Comparison of ENCODE assay signal across 15 cellular contexts in the genomic region with DNA sequence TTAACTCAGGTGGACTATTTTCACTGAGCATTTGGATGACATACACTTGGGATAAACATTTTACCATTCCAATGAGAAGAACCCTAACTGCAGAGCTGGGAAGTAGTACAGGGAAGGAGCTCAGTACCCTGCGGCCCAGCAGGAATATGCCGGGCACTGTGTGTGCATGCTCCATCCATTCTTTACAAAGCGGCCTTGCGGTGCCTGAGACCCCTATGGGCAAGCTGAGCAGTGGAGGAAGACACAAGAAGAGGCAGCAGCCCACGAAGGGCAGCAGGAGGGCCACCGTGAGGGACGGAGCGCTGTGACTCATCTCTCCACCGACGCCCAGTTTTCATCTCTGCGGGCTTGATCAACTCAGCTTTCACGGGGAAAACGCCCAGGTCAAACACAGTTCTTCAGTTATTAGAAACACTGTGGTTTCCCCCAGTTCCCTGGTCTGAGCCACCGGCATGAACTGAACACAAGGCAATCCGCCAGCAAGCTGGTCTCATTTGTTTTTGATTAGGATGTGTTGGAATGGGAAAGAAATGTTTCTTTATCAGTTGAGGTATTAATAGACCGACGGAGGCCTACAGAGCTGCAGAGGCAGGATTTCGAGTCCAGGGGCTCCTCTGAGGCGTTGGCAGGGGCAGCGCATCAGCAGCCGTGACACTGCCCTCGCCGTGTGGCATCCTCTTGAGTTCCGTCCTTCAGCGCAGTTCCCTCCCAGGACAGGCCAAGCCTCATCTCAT. TPM values are rescaled to one million over a fixed set of nuclear protein-coding genes. Genes with fewer than 3 reads are reported as not detected.
DNase-seq lines count a peak whose midpoint lies in the region; ATAC-seq, FAIRE-seq and TF ChIP-seq lines count a peak whose summit lies in the region.
"Had no signal": no experiment of that assay in that cellular context is flagged by ENCODE, and none has a peak within 500 bp of the region (broad histone marks: within the 10 kb centered on the region; RNA-seq: fewer than 3 reads in every experiment).

No MANE protein-coding gene starts in this region.

- H3K79me2 ChIP-seq in K562 (ENCODE audit: control insufficient read depth, insufficient read depth, low read length): no peaks in the 10 kb centered on the region
- no peaks in the 10 kb centered on the region for H3K79me2 ChIP-seq in osteoblast (ENCODE audit: insufficient read depth, low read length)

- no peak for FAIRE-seq in K562 (lab: Jason Lieb, UNC)
- FAIRE-seq: A204.1 had no signal

- H3K4me3 Mint-ChIP-seq in T-helper 1 cell treated with Interleukin-12 subunit alpha and Interleukin-12 subunit beta and Interleukin-4 antibody, amounts not matched to agents 30 μg/mL and 1 μg/mL, for 36 hours: no peak overlapping the region
- peak overlapping the region; percentile 51; the same call in 1 of the 2 replicates for H3K4me3 Mint-ChIP-seq in HFFc6
- H3K4me3 Mint-ChIP-seq: memory B cell had no signal

- in situ Hi-C loops in K562 (cut with MboI): no loop called here

- no peak for TF ChIP-seq EP300 in K562 (IDR thresholded peaks at IDR 0.05; ENCODE audit: low read length)

- H3K27ac Mint-ChIP-seq in T-helper 1 cell treated with Interleukin-12 subunit alpha and Interleukin-12 subunit beta and Interleukin-4 antibody, amounts not matched to agents 30 μg/mL and 1 μg/mL, for 36 hours: peak overlapping the region; percentile 14
- no peak overlapping the region for H3K27ac Mint-ChIP-seq in HFFc6
- H3K27ac Mint-ChIP-seq: memory B cell had no signal

- no peaks in the 10 kb centered on the region for H3K27me3 Mint-ChIP-seq in T-helper 1 cell treated with Interleukin-12 subunit alpha and Interleukin-12 subunit beta and Interleukin-4 antibody, amounts not matched to agents 30 μg/mL and 1 μg/mL, for 36 hours (ENCODE audit: low read depth)
- H3K27me3 Mint-ChIP-seq in HFFc6 (ENCODE audit: insufficient read depth): peaks cover 15% of the 10 kb centered on the region
- H3K27me3 Mint-ChIP-seq: memory B cell had no signal

- H3K4me1 ChIP-seq in K562 (replicated peaks in 1 of 2; ENCODE audit: control insufficient read depth in 2 of 2, insufficient read depth in 2 of 2, low read length in 2 of 2): peaks cover 0 to 7% of the 10 kb centered on the region in 2 experiments; a peak in 2 of 5 replicates
- H3K4me1 ChIP-seq in osteoblast (ENCODE audit: insufficient read depth, low read length): peaks cover 5% of the 10 kb centered on the region
- H3K4me1 ChIP-seq: upper lobe of left lung had no signal

- H3K9ac ChIP-seq in K562 (ENCODE audit: insufficient read depth in 1 of 2, low read depth in 2 of 2, low read length in 2 of 2): no peak overlapping the region; a peak in 1 of 4 replicates

- H3K27ac ChIP-seq in K562 (ENCODE audit: extremely low read depth, low read depth, low read length) (no peak overlapping the region), osteoblast (ENCODE audit: low read depth, low read length) (no peak overlapping the region)
- H3K27ac ChIP-seq: epithelial cell of prostate, upper lobe of left lung had no signal

- 8% methylated on average over 24 of the region's 25 CpGs for WGBS in K562 (ENCODE audit: insufficient coverage, low coverage, missing lambda C conversion rate)

- TF ChIP-seq RAD21 in K562 (CRISPR knock-in tag; conservative IDR thresholded peaks at IDR 0.05 in 1 of 2, IDR thresholded peaks at IDR 0.05 in 1 of 2): no peak

- H4K20me1 ChIP-seq in K562 (replicated peaks; ENCODE audit: control insufficient read depth, insufficient read depth, low read length) (no peaks in the 10 kb centered on the region), osteoblast (ENCODE audit: insufficient read depth, low read length) (no peaks in the 10 kb centered on the region)

- no TSS peak for BruUV-seq in K562 (replicated peaks; lab: Mats Ljungman, UMichigan)

- H3K4me1 Mint-ChIP-seq in T-helper 1 cell treated with Interleukin-12 subunit alpha and Interleukin-12 subunit beta and Interleukin-4 antibody, amounts not matched to agents 30 μg/mL and 1 μg/mL, for 36 hours (ENCODE audit: low read depth): peaks cover 35% of the 10 kb centered on the region
- H3K4me1 Mint-ChIP-seq in HFFc6 (ENCODE audit: low read depth): peaks cover 13% of the 10 kb centered on the region

- H3K4me2 ChIP-seq in K562 (ENCODE audit: insufficient read depth, low read length) (no peak overlapping the region), osteoblast (ENCODE audit: insufficient read depth, low read length) (no peak overlapping the region)

- H2AFZ ChIP-seq in K562 (ENCODE audit: low read depth, low read length) (no peak overlapping the region), osteoblast (ENCODE audit: low read length) (peak overlapping the region; percentile 15)

- intact Hi-C loops in K562 (cut with micrococcal nuclease): no loop called here

- H3K4me3 ChIP-seq in K562 (no peak overlapping the region), osteoblast (ENCODE audit: insufficient read depth, low read length) (no peak overlapping the region)
- H3K4me3 ChIP-seq: upper lobe of left lung had no signal

- TF ChIP-seq POLR2A in K562 (conservative IDR thresholded peaks at IDR 0.05): no peak

- H3K9me3 Mint-ChIP-seq in T-helper 1 cell treated with Interleukin-12 subunit alpha and Interleukin-12 subunit beta and Interleukin-4 antibody, amounts not matched to agents 30 μg/mL and 1 μg/mL, for 36 hours: no peaks in the 10 kb centered on the region
- peaks cover 4% of the 10 kb centered on the region; the same call in 1 of the 2 replicates for H3K9me3 Mint-ChIP-seq in HFFc6
- H3K9me3 Mint-ChIP-seq: memory B cell had no signal

- H3K9me3 ChIP-seq in K562 (replicated peaks; ENCODE audit: control insufficient read depth, insufficient read depth, low read depth, low read length) (no peaks in the 10 kb centered on the region), osteoblast (ENCODE audit: low read depth, low read length) (no peaks in the 10 kb centered on the region)
- H3K9me3 ChIP-seq: upper lobe of left lung had no signal

- TF ChIP-seq CTCF in HFFc6 (IDR thresholded peaks at IDR 0.05): no peak
- TF ChIP-seq CTCF in K562 (IDR thresholded peaks at IDR 0.05 in 2 of 3, conservative IDR thresholded peaks at IDR 0.05 in 1 of 3; ENCODE audit: insufficient read depth in 2 of 3, low read depth in 1 of 3, low read length in 3 of 3): no peak
- no peak for TF ChIP-seq CTCF in osteoblast (IDR thresholded peaks at IDR 0.05; ENCODE audit: extremely low read depth, low read depth, low read length)

- CTCF ChIA-PET in K562 (lab: Yijun Ruan, JAX; ENCODE audit: low intra/inter-chr PET ratio): no interaction called here

- no peak for DNase-seq in T-helper 1 cell
- DNase-seq in HFFc6: peak; percentile 15
- DNase-seq in K562 (ENCODE audit: extremely low read depth in 1 of 4, low spot score in 3 of 4): peak in 1 of 4 experiments; percentile 20
- no peak for DNase-seq in osteoblast (ENCODE audit: insufficient read length, low spot score, missing footprints)
- DNase-seq in activated T-cell treated with anti-CD3 and anti-CD28 coated beads for 4 hours: no peak
- DNase-seq: activated CD4-positive, alpha-beta T cell treated with anti-CD3 and anti-CD28 coated beads for 4 hours; cerebellar nuclear complex had no signal

- H3K27me3 ChIP-seq in K562 (ENCODE audit: control insufficient read depth in 2 of 2, insufficient read depth in 2 of 2, low read length in 2 of 2): peaks cover 38 to 73% of the 10 kb centered on the region in 2 experiments
- H3K27me3 ChIP-seq in osteoblast (ENCODE audit: insufficient read depth, low read length): peaks cover 15% of the 10 kb centered on the region
- H3K27me3 ChIP-seq: upper lobe of left lung had no signal

- ATAC-seq in K562 (peak; percentile 38), GM18502 (IDR thresholded peaks at IDR 0.05; ENCODE audit: poor library complexity, unreplicated experiment) (no peak), GM21717 (IDR thresholded peaks at IDR 0.05; ENCODE audit: unreplicated experiment) (no peak)

- POLR2A ChIA-PET in K562 (lab: Yijun Ruan, JAX): interaction anchor here (2.0 kb wide), 1 partner anchor 9 kb away, joined by 10 read pairs; no protein-coding TSS in a partner anchor

- H3K36me3 ChIP-seq in K562 (ENCODE audit: control insufficient read depth, insufficient read depth, low read length) (no peaks in the 10 kb centered on the region), osteoblast (ENCODE audit: insufficient read depth, low read length) (no peaks in the 10 kb centered on the region)
- H3K36me3 ChIP-seq: upper lobe of left lung had no signal

- H3K36me3 Mint-ChIP-seq in T-helper 1 cell treated with Interleukin-12 subunit alpha and Interleukin-12 subunit beta and Interleukin-4 antibody, amounts not matched to agents 30 μg/mL and 1 μg/mL, for 36 hours (ENCODE audit: low read depth): no peaks in the 10 kb centered on the region
- H3K36me3 Mint-ChIP-seq in HFFc6 (ENCODE audit: low read depth): no peaks in the 10 kb centered on the region
- H3K36me3 Mint-ChIP-seq: memory B cell had no signal

- H3K9me1 ChIP-seq in K562 (ENCODE audit: control insufficient read depth, insufficient read depth, low read length): no peaks in the 10 kb centered on the region

TF ChIP-seq in K562, 482 proteins besides CTCF, POLR2A, EP300 and RAD21 (continues in another document):
- 0 out of 2 replicates have a peak, but pooled peaks have one; percentile 17 for TF ChIP-seq FOSL1 (tag; conservative IDR thresholded peaks at IDR 0.05)

RNA-seq across cellular contexts. Expression of a gene that starts 44.9 kb away (rescaled TPM):
- not detected for total RNA-seq in HFFc6 (2021; fragmentation: NEBNext Ultra II Directional; extraction: Animal tissue kit (Norgen Biotek cat#: 25700))
- total RNA-seq in K562 (2011; cell fraction: chromatin; rRNA removed; ENCODE audit: low replicate concordance): not detected in 2 replicates
- total RNA-seq in K562 (2011; cell fraction: nucleolus; rRNA removed): not detected in 2 replicates
- total RNA-seq in K562 (2011; cell fraction: nucleoplasm; rRNA removed): not detected in 2 replicates
- total RNA-seq in K562 (2014; rRNA removed): 0.09 TPM in 1 of 2 replicates, not detected in the other
- not detected in 2 replicates for total RNA-seq in K562 (2014; rRNA removed; fragmentation: Illumina TruSeq; extraction: Trizol)
- total RNA-seq in K562 (2015; rRNA removed; fragmentation: Illumina TruSeq; extraction: Trizol): not detected in 2 replicates
- 0.33 and 1.3 TPM in 2 replicates for total RNA-seq in K562 (2021)
- 0.03 TPM in 1 of 2 replicates, not detected in the other for polyA plus RNA-seq in K562 (2011; rRNA removed)
- 0.32 TPM in 1 of 2 replicates, not detected in the other for polyA plus RNA-seq in K562 (2011; cell fraction: cytosol; rRNA removed)
- polyA plus RNA-seq in K562 (2011; cell fraction: nucleus; rRNA removed): not detected in 2 replicates
- 0.06 and 0.12 TPM in 2 replicates for polyA plus RNA-seq in K562 (2012)
- polyA plus RNA-seq in K562 (2014; fragmentation: Illumina TruSeq; extraction: Trizol): 0.46 TPM in 1 of 2 replicates, not detected in the other
- not detected for polyA plus RNA-seq in K562 (2014; fragmentation: Nextera tagmentation; extraction: Ambion mirVana)
- 0.05 TPM in 1 of 2 replicates, not detected in the other for polyA plus RNA-seq in K562 (2014; rRNA removed)
- polyA minus RNA-seq in K562 (2011; rRNA and poly(A)+ RNA removed): 0.04 and 0.78 TPM in 2 replicates
- polyA minus RNA-seq in K562 (2011; cell fraction: cytosol; rRNA and poly(A)+ RNA removed): not detected in 2 replicates
- not detected in 2 replicates for polyA minus RNA-seq in K562 (2011; cell fraction: nucleus; rRNA and poly(A)+ RNA removed)
- total RNA-seq in osteoblast: under 0.01 TPM in 2 replicates
- total RNA-seq: MCF 10A had no signal
